16 cellular contexts compared by ENCODE assay signal in the genomic region with DNA sequence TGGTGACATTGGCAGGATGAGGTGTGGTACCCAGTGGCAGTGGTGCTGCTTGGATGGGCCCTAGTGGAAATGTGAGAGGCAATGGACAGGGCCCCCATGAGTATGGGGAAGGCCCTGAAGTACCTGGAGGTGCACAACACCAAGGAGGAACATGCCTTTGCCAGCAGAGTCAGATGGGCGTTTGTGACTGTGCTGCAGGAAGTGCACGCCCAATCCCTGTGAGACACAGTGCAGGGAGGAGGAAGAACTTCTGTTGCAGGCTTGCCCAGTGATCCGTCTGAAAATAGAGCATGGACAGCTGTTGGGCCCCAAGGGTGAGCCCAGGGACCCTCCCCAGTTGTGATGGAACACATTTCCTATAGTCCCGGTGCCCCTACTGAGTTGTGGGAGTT. TPM values are rescaled to one million over a fixed set of nuclear protein-coding genes. Genes with fewer than 3 reads are reported as not detected.
DNase-seq lines count a peak whose midpoint lies in the region; ATAC-seq and TF ChIP-seq lines count a peak whose summit lies in the region.
"Had no signal": no experiment of that assay in that cellular context is flagged by ENCODE, and none has a peak within 500 bp of the region (broad histone marks: within the 10 kb centered on the region; RNA-seq: fewer than 3 reads in every experiment).

No MANE protein-coding gene starts in this region.

- H3K27me3 ChIP-seq in colonic mucosa, result no peaks in the 10 kb centered on the region
- H3K27me3 ChIP-seq in H9 (ENCODE audit: insufficient read depth, low read length), result peaks cover 3% of the 10 kb centered on the region; the same call in 1 of the 2 replicates

- no peaks in the 10 kb centered on the region for H3K79me2 ChIP-seq in H9 (ENCODE audit: insufficient read depth, low read length)

- no peak overlapping the region for H2BK5ac ChIP-seq in H9 (ENCODE audit: insufficient read length, low read length)

- H2BK15ac ChIP-seq in H9 (ENCODE audit: low read depth, low read length), result no peak overlapping the region

- no peaks in the 10 kb centered on the region for H3K23me2 ChIP-seq in H9 (ENCODE audit: insufficient read length, low read depth, low read length, poor library complexity, severe bottlenecking)

- H3K14ac ChIP-seq in H9 (ENCODE audit: insufficient read depth, low read length), result no peak overlapping the region

- no peak overlapping the region for H4K5ac ChIP-seq in H9 (ENCODE audit: insufficient read length, low read depth, low read length)

- in situ Hi-C loops in KBM-7 (cut with MboI; ENCODE audit: low pct_unique_long_range_greater_than_20kb, low sequenced_read_pairs), result no loop called here

- H3K4me2 ChIP-seq in H9 (ENCODE audit: insufficient read depth, insufficient read length, low read length), result no peak overlapping the region

- H3K27ac Mint-ChIP-seq in nephron (peak overlapping the region in 2 of 3 experiments; percentile 88 to 97), H9 (no peak overlapping the region)
- H3K27ac Mint-ChIP-seq: dendritic cell treated with granulocyte-macrophage colony-stimulating factor and Interleukin-4, amounts not matched to agents 40 ng/mL and 50 ng/mL, for 4 days; stimulated activated effector memory CD8-positive, alpha-beta T cell treated with anti-CD3 and anti-CD28 coated beads, Interleukin-12 subunit alpha, Interleukin-12 subunit beta, amount 100 ng/mL, for 72 hours had no signal

- H2BK20ac ChIP-seq in H9 (ENCODE audit: low read depth, low read length, poor library complexity, severe bottlenecking), result no peak overlapping the region

- H3K79me1 ChIP-seq in H9 (ENCODE audit: insufficient read depth, low read depth, low read length, poor library complexity, severe bottlenecking), result no peaks in the 10 kb centered on the region

- intact Hi-C loops in colonic mucosa (cut with DNase I), result no loop called here

- H3K4me3 ChIP-seq in colonic mucosa, result no peak overlapping the region
- H3K4me3 ChIP-seq: HAP-1 had no signal

- H3K36me3 Mint-ChIP-seq in nephron (ENCODE audit: low read depth), result no peaks in the 10 kb centered on the region
- peaks cover 2 to 6% (median 3%) of the 10 kb centered on the region in 3 experiments; a peak in 3 of 7 replicates for H3K36me3 Mint-ChIP-seq in H9 (ENCODE audit: insufficient read depth in 1 of 3, low read depth in 3 of 3)
- H3K36me3 Mint-ChIP-seq: stimulated activated effector memory CD8-positive, alpha-beta T cell treated with anti-CD3 and anti-CD28 coated beads, Interleukin-12 subunit alpha, Interleukin-12 subunit beta, amount 100 ng/mL, for 72 hours; type B pancreatic cell had no signal

- H3K9ac ChIP-seq in colonic mucosa (ENCODE audit: low read depth in 2 of 2, low read length in 2 of 2), result no peak overlapping the region
- H3K9ac ChIP-seq in H9 (ENCODE audit: extremely low read depth, insufficient read length, low read length), result no peak overlapping the region

- H4K91ac ChIP-seq in H9 (ENCODE audit: insufficient read length, low read depth, low read length), result no peak overlapping the region

- no peak overlapping the region for H4K8ac ChIP-seq in H9 (replicated peaks; ENCODE audit: insufficient read length, low read depth, low read length)

- no peak overlapping the region for H2AFZ ChIP-seq in H9 (ENCODE audit: low read length)

- no peak overlapping the region for H3K56ac ChIP-seq in H9 (ENCODE audit: insufficient read length, low read depth, low read length)

- H3K4ac ChIP-seq in H9 (ENCODE audit: low read depth, low read length), result no peak overlapping the region

- H4K20me1 ChIP-seq in H9 (ENCODE audit: control insufficient read depth, insufficient read depth, insufficient read length), result no peaks in the 10 kb centered on the region

- H3K9me3 Mint-ChIP-seq in nephron (peaks cover 2% of the 10 kb centered on the region), H9 (peaks cover 11% of the 10 kb centered on the region in 2 experiments)
- H3K9me3 Mint-ChIP-seq: dendritic cell treated with granulocyte-macrophage colony-stimulating factor and Interleukin-4, amounts not matched to agents 40 ng/mL and 50 ng/mL, for 4 days had no signal

- H3K4me3 Mint-ChIP-seq in nephron (no peak overlapping the region), H9 (no peak overlapping the region)
- H3K4me3 Mint-ChIP-seq: dendritic cell treated with granulocyte-macrophage colony-stimulating factor and Interleukin-4, amounts not matched to agents 40 ng/mL and 50 ng/mL, for 4 days; stimulated activated effector memory CD8-positive, alpha-beta T cell treated with anti-CD3 and anti-CD28 coated beads, Interleukin-12 subunit alpha, Interleukin-12 subunit beta, amount 100 ng/mL, for 72 hours had no signal

- no peak overlapping the region for H3K18ac ChIP-seq in H9 (ENCODE audit: insufficient read length, low read depth, low read length)

- no CpG with 5 or more reads among the region's 4 CpGs for WGBS in H9 (ENCODE audit: extremely low coverage, insufficient read length, low lambda C conversion rate)

- H3T11ph ChIP-seq in H9 (ENCODE audit: low read length), result no peak overlapping the region

- no peak overlapping the region for H3K23ac ChIP-seq in H9 (ENCODE audit: insufficient read length, low read depth, low read length)

- ATAC-seq in HG03378 (IDR thresholded peaks at IDR 0.05; ENCODE audit: unreplicated experiment), result no peak

- no peaks in the 10 kb centered on the region for H3K27me3 Mint-ChIP-seq in nephron (ENCODE audit: low read depth)
- no peaks in the 10 kb centered on the region for H3K27me3 Mint-ChIP-seq in H9 (ENCODE audit: low read depth)

- H3K36me3 ChIP-seq in colonic mucosa, result no peaks in the 10 kb centered on the region
- H3K36me3 ChIP-seq: BE2C, HAP-1 had no signal

- TF ChIP-seq CTCF in colonic mucosa (IDR thresholded peaks at IDR 0.05) (no peak), nephron (IDR thresholded peaks at IDR 0.05; ENCODE audit: unreplicated experiment in 3 of 3) (no peak), H9 (conservative IDR thresholded peaks at IDR 0.05) (no peak)

- H2BK12ac ChIP-seq in H9 (ENCODE audit: insufficient read length, low read depth, low read length), result no peak overlapping the region

- H3K4me1 ChIP-seq in colonic mucosa (peaks cover 8% of the 10 kb centered on the region), H9 (ENCODE audit: insufficient read depth, low read length) (no peaks in the 10 kb centered on the region)
- H3K4me1 ChIP-seq: BE2C, HAP-1 had no signal

- no peak overlapping the region for H2AK5ac ChIP-seq in H9 (ENCODE audit: insufficient read length, low read length)

- H3K27ac ChIP-seq in colonic mucosa (peak overlapping the region; percentile 87), H9 (ENCODE audit: insufficient read length, low read depth, low read length) (no peak overlapping the region)

- no peaks in the 10 kb centered on the region for H3K9me3 ChIP-seq in colonic mucosa
- H3K9me3 ChIP-seq in H9 (ENCODE audit: control insufficient read depth, low read depth, low read length), result peaks cover 4% of the 10 kb centered on the region
- H3K9me3 ChIP-seq: BE2C had no signal

- DNase-seq in CD1c-positive myeloid dendritic cell (ENCODE audit: extremely low spot score) (peak; percentile 11), KBM-7 (peak; percentile 5), colonic mucosa (peak; percentile 70), KG1 (lab: John Stamatoyannopoulos, UW) (no peak), H9 (no peak)
- DNase-seq: activated CD4-positive, CD25-positive, alpha-beta regulatory T cell; BE2C; mesendoderm; NCI-H1417 treated with DMSO at 0.1 percent for 48 hours; NCI-H446 had no signal

- H3K4me1 Mint-ChIP-seq in nephron (peaks cover 33% of the 10 kb centered on the region), H9 (peaks cover 12 to 17% of the 10 kb centered on the region in 2 experiments)

- no peak overlapping the region for H2BK120ac ChIP-seq in H9 (ENCODE audit: low read depth, low read length, poor library complexity, severe bottlenecking)

RNA-seq across cellular contexts. Expression of a gene that starts 42.7 kb away (rescaled TPM):
- total RNA-seq in colonic mucosa (1 to 10 TPM; 1.1 to 4.8 TPM), H9 (2021) (0.33 and 0.39 TPM in 2 replicates)

RNA-seq across cellular contexts. Expression of a gene that starts 47.4 kb away (rescaled TPM):
- 10 to 100 TPM; 21.6 to 22.7 TPM for total RNA-seq in colonic mucosa
- total RNA-seq in H9 (2021), result 15.3 and 17.1 TPM in 2 replicates

Comparison
In these comparisons a context has a peak if more than half of its experiments do, and no peak if none do; other contexts are left out.
1. DNase-seq: peak in CD1c-positive myeloid dendritic cell (single experiment), KBM-7 (single experiment) and colonic mucosa (single experiment); none in KG1 (single experiment) and H9 (single experiment).
2. H3K27ac Mint-ChIP-seq: peak in nephron (2 of 3); none in H9 (0 of 3).